In the genomic region with DNA sequence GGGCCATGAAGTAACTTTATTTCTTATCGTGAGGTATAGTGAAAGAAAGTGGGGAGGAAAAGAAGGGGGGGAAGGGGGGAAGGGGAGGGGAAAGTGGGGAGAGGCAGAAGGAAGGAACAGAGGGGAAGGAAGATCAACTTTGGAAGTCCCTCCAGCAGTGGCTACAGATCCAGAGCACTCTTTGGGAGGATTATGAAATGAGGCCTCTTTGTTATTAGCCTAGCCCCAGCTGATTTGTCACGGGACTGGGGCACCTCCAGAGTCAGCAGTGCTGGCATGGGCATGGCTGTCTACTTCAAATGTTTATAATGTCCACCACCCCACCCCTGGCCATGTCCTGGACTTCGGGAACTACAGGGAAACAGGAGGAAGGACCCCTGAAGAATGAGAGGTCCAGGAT, we compare ENCODE assay signal across 18 cellular contexts. TPM values are rescaled to one million over a fixed set of nuclear protein-coding genes. Genes with fewer than 3 reads are reported as not detected.
A peak's percentile ranks its signal among the peaks of the same experiment; 100 is the strongest.
DNase-seq lines count a peak whose midpoint lies in the region; ATAC-seq and TF ChIP-seq lines count a peak whose summit lies in the region.
"Had no signal": no experiment of that assay in that cellular context is flagged by ENCODE, and none has a peak within 500 bp of the region (broad histone marks: within the 10 kb centered on the region; RNA-seq: fewer than 3 reads in every experiment).

No MANE protein-coding gene starts in this region.

- H3K27ac Mint-ChIP-seq in activated CD4-positive, alpha-beta T cell treated with anti-CD3 and anti-CD28 coated beads for 36 hours = peak overlapping the region; percentile 24
- peak overlapping the region; percentile 18 for H3K27ac Mint-ChIP-seq in activated CD8-positive, alpha-beta T cell treated with anti-CD3 and anti-CD28 coated beads, Interleukin-2, amount 10 ng/mL, durations not matched to agents 7 days and 5 days
- H3K27ac Mint-ChIP-seq: activated naive CD4-positive, alpha-beta T cell treated with anti-CD3 and anti-CD28 coated beads for 36 hours; endodermal cell had no signal

- peaks cover 9 to 11% of the 10 kb centered on the region in 2 donors for H3K36me3 ChIP-seq in thyroid gland

- no peak for TF ChIP-seq POLR2A in thyroid gland (IDR thresholded peaks at IDR 0.05)

- TF ChIP-seq CTCF in foreskin keratinocyte (conservative IDR thresholded peaks at IDR 0.05) (no peak), thyroid gland (IDR thresholded peaks at IDR 0.05) (no peak)

- H3K4me3 Mint-ChIP-seq in activated CD4-positive, alpha-beta T cell treated with anti-CD3 and anti-CD28 coated beads for 36 hours = no peak overlapping the region
- no peak overlapping the region for H3K4me3 Mint-ChIP-seq in activated CD8-positive, alpha-beta T cell treated with anti-CD3 and anti-CD28 coated beads, Interleukin-2, amount 10 ng/mL, durations not matched to agents 7 days and 5 days
- H3K4me3 Mint-ChIP-seq: activated naive CD4-positive, alpha-beta T cell treated with anti-CD3 and anti-CD28 coated beads for 36 hours; endodermal cell; neural crest cell had no signal

- peaks cover 8% of the 10 kb centered on the region for H3K4me1 Mint-ChIP-seq in activated CD4-positive, alpha-beta T cell treated with anti-CD3 and anti-CD28 coated beads for 36 hours
- H3K4me1 Mint-ChIP-seq in activated CD8-positive, alpha-beta T cell treated with anti-CD3 and anti-CD28 coated beads, Interleukin-2, amount 10 ng/mL, durations not matched to agents 7 days and 5 days (ENCODE audit: low read depth) = peaks cover 7% of the 10 kb centered on the region

- H3K27me3 ChIP-seq in foreskin keratinocyte (no peaks in the 10 kb centered on the region), thyroid gland (no peaks in the 10 kb centered on the region)
- H3K27me3 ChIP-seq: testis had no signal

- intact Hi-C loops in activated CD4-positive, alpha-beta T cell treated with anti-CD3 and anti-CD28 coated beads for 36 hours (cut with DNase I, micrococcal nuclease) = no loop called here
- intact Hi-C loops in thyroid gland (cut with DNase I) = no loop called here

- peaks cover 6% of the 10 kb centered on the region for H3K36me3 Mint-ChIP-seq in activated CD4-positive, alpha-beta T cell treated with anti-CD3 and anti-CD28 coated beads for 36 hours (ENCODE audit: low read depth)
- no peaks in the 10 kb centered on the region for H3K36me3 Mint-ChIP-seq in activated CD8-positive, alpha-beta T cell treated with anti-CD3 and anti-CD28 coated beads, Interleukin-2, amount 10 ng/mL, durations not matched to agents 7 days and 5 days (ENCODE audit: low read depth)

- no peak overlapping the region for H3K4me3 ChIP-seq in thyroid gland (replicated peaks in 1 of 3)
- H3K4me3 ChIP-seq: testis had no signal

- no peak for DNase-seq in activated CD4-positive, alpha-beta T cell treated with anti-CD3 and anti-CD28 coated beads for 36 hours
- no peak for DNase-seq in activated CD4-positive, alpha-beta T cell treated with anti-CD3 and anti-CD28 coated beads, Interleukin-2, amount 50 U/mL, for 4 hours
- DNase-seq in activated CD8-positive, alpha-beta T cell treated with anti-CD3 and anti-CD28 coated beads, Interleukin-2, amount 10 ng/mL, durations not matched to agents 7 days and 5 days = no peak
- no peak for DNase-seq in foreskin keratinocyte
- no peak for DNase-seq in thyroid gland
- no peak for DNase-seq in NCI-H82 treated with DMSO at 0.1 percent for 48 hours (lab: John Stamatoyannopoulos, UW; ENCODE audit: unreplicated experiment)
- DNase-seq in iPS-NIHi11 (ENCODE audit: low spot score) = no peak
- DNase-seq: activated CD4-positive, CD25-positive, alpha-beta regulatory T cell; activated naive CD4-positive, alpha-beta T cell treated with anti-CD3 and anti-CD28 coated beads for 36 hours; caudate nucleus; endodermal cell; NCI-H1048; NCI-H2171 treated with DMSO at 0.1 percent for 48 hours; NCI-H82; T-helper 2 cell; testis had no signal

- WGBS in thyroid gland, 2 donors = 79 to 85% methylated on average over 3 of the region's 3 CpGs

- H3K4me1 ChIP-seq in foreskin keratinocyte (no peaks in the 10 kb centered on the region), thyroid gland (peaks cover 23 to 67% of the 10 kb centered on the region in 2 donors)
- H3K4me1 ChIP-seq: testis had no signal

- H3K27me3 Mint-ChIP-seq in activated CD4-positive, alpha-beta T cell treated with anti-CD3 and anti-CD28 coated beads for 36 hours = no peaks in the 10 kb centered on the region
- H3K27me3 Mint-ChIP-seq in activated CD8-positive, alpha-beta T cell treated with anti-CD3 and anti-CD28 coated beads, Interleukin-2, amount 10 ng/mL, durations not matched to agents 7 days and 5 days (ENCODE audit: low read depth) = no peaks in the 10 kb centered on the region

- ATAC-seq in activated CD4-positive, alpha-beta T cell treated with anti-CD3 and anti-CD28 coated beads for 36 hours = no peak
- peak; percentile 27 for ATAC-seq in activated CD8-positive, alpha-beta T cell treated with anti-CD3 and anti-CD28 coated beads, Interleukin-2, amount 10 ng/mL, durations not matched to agents 7 days and 5 days
- ATAC-seq in foreskin keratinocyte (peak; percentile 25), GM21367 (IDR thresholded peaks at IDR 0.05; ENCODE audit: unreplicated experiment) (no peak)

- POLR2A ChIA-PET in activated CD4-positive, alpha-beta T cell treated with anti-CD3 and anti-CD28 coated beads for 36 hours (lab: Charles Lee) = no interaction called here
- POLR2A ChIA-PET in activated CD8-positive, alpha-beta T cell treated with anti-CD3 and anti-CD28 coated beads, Interleukin-2, amount 10 ng/mL, durations not matched to agents 7 days and 5 days (lab: Charles Lee) = no interaction called here

- no peaks in the 10 kb centered on the region for H3K9me3 Mint-ChIP-seq in activated CD4-positive, alpha-beta T cell treated with anti-CD3 and anti-CD28 coated beads for 36 hours (ENCODE audit: low read depth)
- H3K9me3 Mint-ChIP-seq in activated CD8-positive, alpha-beta T cell treated with anti-CD3 and anti-CD28 coated beads, Interleukin-2, amount 10 ng/mL, durations not matched to agents 7 days and 5 days (ENCODE audit: insufficient read depth) = no peaks in the 10 kb centered on the region

- H3K27ac ChIP-seq in foreskin keratinocyte (no peak overlapping the region), thyroid gland (peak overlapping the region in 2 of 3 donors; percentile 41 to 69)
- H3K27ac ChIP-seq: testis had no signal

- no peaks in the 10 kb centered on the region for H3K9me3 ChIP-seq in thyroid gland
- H3K9me3 ChIP-seq: testis had no signal

- CTCF ChIA-PET in activated CD4-positive, alpha-beta T cell treated with anti-CD3 and anti-CD28 coated beads for 36 hours (lab: Charles Lee) = interaction anchor here (0.6 kb wide), 1 partner anchor 566 kb away, joined by 3 read pairs; no protein-coding TSS in a partner anchor
- CTCF ChIA-PET in activated CD8-positive, alpha-beta T cell treated with anti-CD3 and anti-CD28 coated beads, Interleukin-2, amount 10 ng/mL, durations not matched to agents 7 days and 5 days (lab: Charles Lee) = no interaction called here

RNA-seq across cellular contexts. Expression of a gene that starts 7.6 kb away (rescaled TPM):
- total RNA-seq in activated CD4-positive, alpha-beta T cell treated with anti-CD3 and anti-CD28 coated beads for 36 hours = 1 to 10 TPM; 6.2 to 6.4 TPM
- not detected for total RNA-seq in activated CD8-positive, alpha-beta T cell treated with anti-CD3 and anti-CD28 coated beads, Interleukin-2, amount 10 ng/mL, durations not matched to agents 7 days and 5 days
- total RNA-seq in foreskin keratinocyte (4.0 and 4.6 TPM in 2 replicates), thyroid gland (10 to 100 TPM; 23.4 to 39.8 (median 33.1) TPM)
- polyA plus RNA-seq in foreskin keratinocyte = 3.2 and 3.8 TPM in 2 replicates

Comparison
In these comparisons a context has a peak if more than half of its experiments do, and no peak if none do; other contexts are left out.
1. ATAC-seq: peak in activated CD8-positive, alpha-beta T cell treated with anti-CD3 and anti-CD28 coated beads, Interleukin-2, amount 10 ng/mL, durations not matched to agents 7 days and 5 days (single experiment) and foreskin keratinocyte (single experiment); none in activated CD4-positive, alpha-beta T cell treated with anti-CD3 and anti-CD28 coated beads for 36 hours (single experiment) and GM21367 (single experiment).